Comparison of ENCODE assay signal across 27 cellular contexts in the genomic region with DNA sequence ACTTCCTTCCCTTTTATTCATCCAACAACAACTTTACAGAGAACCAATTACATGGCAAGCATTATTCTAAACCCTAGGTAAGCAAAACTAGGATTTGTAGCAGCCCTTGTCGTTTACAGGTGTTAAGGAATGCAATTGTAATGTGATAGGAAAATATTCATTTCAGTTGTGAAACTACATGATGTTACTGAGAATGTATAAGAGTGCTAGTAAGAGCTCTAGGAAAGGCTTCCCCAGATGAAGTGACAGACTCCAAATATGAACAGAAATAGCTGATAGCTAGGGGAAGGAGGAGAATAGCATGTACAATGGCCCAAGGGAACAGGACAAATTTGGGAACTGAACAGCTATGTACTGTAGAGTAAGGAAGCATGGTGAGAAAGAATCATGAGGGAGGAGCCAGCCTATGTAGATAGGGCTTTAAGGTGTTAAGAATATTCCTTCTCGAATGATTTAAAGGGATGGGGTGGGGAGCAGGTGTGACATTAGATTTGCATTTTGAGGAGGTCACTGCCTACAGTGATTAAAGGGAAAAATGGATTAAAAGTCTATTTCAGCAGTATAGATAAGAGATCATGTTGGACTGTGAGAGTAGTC.
"Had no signal": no experiment of that assay in that cellular context is flagged by ENCODE, and none has a peak within 500 bp of the region (broad histone marks: within the 10 kb centered on the region; RNA-seq: fewer than 3 reads in every experiment).

No MANE protein-coding gene starts in this region.

- H3K9me3 ChIP-seq: breast epithelium, heart left ventricle, thoracic aorta had no signal

- H3K27me3 Mint-ChIP-seq: activated CD8-positive, alpha-beta memory T cell treated with anti-CD3 and anti-CD28 coated beads, Interleukin-2, amount 10 ng/mL, durations not matched to agents 7 days and 5 days; naive thymus-derived CD4-positive, alpha-beta T cell; stimulated activated naive B cell treated with anti-CD40 and anti-IgM and Interleukin-4, amounts not matched to agents 10 μg/mL and 1 μg/mL and 100 μg/mL, for 72 hours had no signal

- H3K27me3 ChIP-seq: breast epithelium, foreskin keratinocyte, heart left ventricle had no signal

- H3K27ac ChIP-seq: breast epithelium, foreskin keratinocyte, heart left ventricle, thoracic aorta had no signal

- H3K4me3 ChIP-seq: breast epithelium, heart left ventricle, smooth muscle cell, thoracic aorta had no signal

- ATAC-seq: activated CD8-positive, alpha-beta memory T cell treated with anti-CD3 and anti-CD28 coated beads, Interleukin-2, amount 10 ng/mL, durations not matched to agents 7 days and 5 days; activated CD8-positive, alpha-beta T cell treated with anti-CD3 and anti-CD28 coated beads, Interleukin-2, amount 10 ng/mL, durations not matched to agents 7 days and 5 days; foreskin keratinocyte; left colon; naive thymus-derived CD4-positive, alpha-beta T cell; stimulated activated naive B cell treated with anti-CD40 and anti-IgM and Interleukin-4, amounts not matched to agents 10 μg/mL and 1 μg/mL and 100 μg/mL, for 72 hours; WTC11 had no signal

- H3K4me1 ChIP-seq: breast epithelium, foreskin keratinocyte, heart left ventricle had no signal

- H3K9me3 Mint-ChIP-seq: immature natural killer cell; naive thymus-derived CD4-positive, alpha-beta T cell; stimulated activated naive B cell treated with anti-CD40 and anti-IgM and Interleukin-4, amounts not matched to agents 10 μg/mL and 1 μg/mL and 100 μg/mL, for 72 hours had no signal

- H3K36me3 ChIP-seq: breast epithelium, thoracic aorta had no signal

- H3K4me1 Mint-ChIP-seq: stimulated activated naive B cell treated with anti-CD40 and anti-IgM and Interleukin-4, amounts not matched to agents 10 μg/mL and 1 μg/mL and 100 μg/mL, for 72 hours; WTC11 had no signal

- H3K4me2 ChIP-seq: smooth muscle cell had no signal

- H3K36me3 Mint-ChIP-seq: WTC11 had no signal

- H3K4me3 Mint-ChIP-seq: activated CD8-positive, alpha-beta memory T cell treated with anti-CD3 and anti-CD28 coated beads, Interleukin-2, amount 10 ng/mL, durations not matched to agents 7 days and 5 days; activated CD8-positive, alpha-beta T cell treated with anti-CD3 and anti-CD28 coated beads, Interleukin-2, amount 10 ng/mL, durations not matched to agents 7 days and 5 days; immature natural killer cell; naive thymus-derived CD4-positive, alpha-beta T cell; stimulated activated naive B cell treated with anti-CD40 and anti-IgM and Interleukin-4, amounts not matched to agents 10 μg/mL and 1 μg/mL and 100 μg/mL, for 72 hours; WTC11 had no signal

- DNase-seq: activated CD4-positive, alpha-beta T cell treated with anti-CD3 and anti-CD28 coated beads for 1 hour; activated CD8-positive, alpha-beta memory T cell treated with anti-CD3 and anti-CD28 coated beads, Interleukin-2, amount 10 ng/mL, durations not matched to agents 7 days and 5 days; activated CD8-positive, alpha-beta T cell treated with anti-CD3 and anti-CD28 coated beads, Interleukin-2, amount 10 ng/mL, durations not matched to agents 7 days and 5 days; activated naive CD4-positive, alpha-beta T cell; activated T-cell treated with anti-CD3 and anti-CD28 coated beads, Interleukin-2, amount 50 U/mL, for 48 hours; central memory CD4-positive, alpha-beta T cell; foreskin keratinocyte; heart left ventricle; hypothalamus; immature natural killer cell; kidney; left colon; mammary epithelial cell; midbrain; naive thymus-derived CD4-positive, alpha-beta T cell; posterior cingulate gyrus; retina; stimulated activated CD4-positive, alpha-beta T cell treated with anti-CD3 and anti-CD28 coated beads, Interleukin-1b, Interleukin-23, amount 100 ng/mL, for 48 hours; stimulated activated CD4-positive, alpha-beta T cell treated with anti-CD3 and anti-CD28 coated beads, Interleukin-4, amount 100 ng/mL, for 4 hours; stimulated activated CD8-positive, alpha-beta memory T cell treated with anti-CD3 and anti-CD28 coated beads, Interleukin-4, amount 100 ng/mL, for 48 hours; stimulated activated naive B cell treated with anti-CD40 and anti-IgM and Interleukin-4, amounts not matched to agents 10 μg/mL and 1 μg/mL and 100 μg/mL, for 72 hours; T-helper 2 cell had no signal

- H3K27ac Mint-ChIP-seq: activated CD8-positive, alpha-beta memory T cell treated with anti-CD3 and anti-CD28 coated beads, Interleukin-2, amount 10 ng/mL, durations not matched to agents 7 days and 5 days; activated CD8-positive, alpha-beta T cell treated with anti-CD3 and anti-CD28 coated beads, Interleukin-2, amount 10 ng/mL, durations not matched to agents 7 days and 5 days; activated naive CD4-positive, alpha-beta T cell treated with anti-CD3 and anti-CD28 coated beads, Interleukin-2, amount 50 U/mL, for 72 hours; stimulated activated naive B cell treated with anti-CD40 and anti-IgM and Interleukin-4, amounts not matched to agents 10 μg/mL and 1 μg/mL and 100 μg/mL, for 72 hours; WTC11 had no signal
